ENCODE assay signal across 26 cellular contexts in genomic region chr12:111749391-111749790, GRCh38. TPM values are rescaled to one million over a fixed set of nuclear protein-coding genes. Genes with fewer than 3 reads are reported as not detected.
"Had no signal": no experiment of that assay in that cellular context is flagged by ENCODE, and none has a peak within 500 bp of the region (broad histone marks: within the 10 kb centered on the region; RNA-seq: fewer than 3 reads in every experiment).

No MANE protein-coding gene starts in this region.

- H3K9me3 Mint-ChIP-seq: activated CD4-positive, alpha-beta memory T cell treated with anti-CD3 and anti-CD28 coated beads for 36 hours; activated CD4-positive, alpha-beta T cell treated with anti-CD3 and anti-CD28 coated beads, Interleukin-2, amount 10 ng/mL, durations not matched to agents 7 days and 5 days; activated naive CD4-positive, alpha-beta T cell treated with anti-CD3 and anti-CD28 coated beads, Interleukin-2, amount 50 U/mL, for 72 hours; activated naive CD8-positive, alpha-beta T cell treated with anti-CD3 and anti-CD28 coated beads, Interleukin-2, amount 50 U/mL, for 24 hours; activated T-cell treated with anti-CD3 and anti-CD28 coated beads, Interleukin-2, amount 50 U/mL, for 4 hours had no signal

- H3K27ac Mint-ChIP-seq: activated CD4-positive, alpha-beta memory T cell treated with anti-CD3 and anti-CD28 coated beads for 36 hours; activated CD4-positive, alpha-beta T cell treated with anti-CD3 and anti-CD28 coated beads, Interleukin-2, amount 10 ng/mL, durations not matched to agents 7 days and 5 days; activated naive CD4-positive, alpha-beta T cell treated with anti-CD3 and anti-CD28 coated beads, Interleukin-2, amount 50 U/mL, for 72 hours; activated naive CD8-positive, alpha-beta T cell treated with anti-CD3 and anti-CD28 coated beads, Interleukin-2, amount 50 U/mL, for 24 hours had no signal

- H3K4me3 Mint-ChIP-seq: activated CD4-positive, alpha-beta memory T cell treated with anti-CD3 and anti-CD28 coated beads for 36 hours; activated CD4-positive, alpha-beta T cell treated with anti-CD3 and anti-CD28 coated beads, Interleukin-2, amount 10 ng/mL, durations not matched to agents 7 days and 5 days; activated naive CD8-positive, alpha-beta T cell treated with anti-CD3 and anti-CD28 coated beads, Interleukin-2, amount 50 U/mL, for 24 hours; activated T-cell treated with anti-CD3 and anti-CD28 coated beads, Interleukin-2, amount 50 U/mL, for 4 hours had no signal

- H3K27me3 Mint-ChIP-seq: activated CD4-positive, alpha-beta memory T cell treated with anti-CD3 and anti-CD28 coated beads for 36 hours; activated CD4-positive, alpha-beta T cell treated with anti-CD3 and anti-CD28 coated beads, Interleukin-2, amount 10 ng/mL, durations not matched to agents 7 days and 5 days; activated naive CD8-positive, alpha-beta T cell treated with anti-CD3 and anti-CD28 coated beads, Interleukin-2, amount 50 U/mL, for 24 hours had no signal

- H3K4me1 Mint-ChIP-seq: activated CD4-positive, alpha-beta T cell treated with anti-CD3 and anti-CD28 coated beads, Interleukin-2, amount 10 ng/mL, durations not matched to agents 7 days and 5 days; activated naive CD8-positive, alpha-beta T cell treated with anti-CD3 and anti-CD28 coated beads, Interleukin-2, amount 50 U/mL, for 24 hours had no signal

- H3K36me3 ChIP-seq: SJCRH30 had no signal

- ATAC-seq: activated naive CD4-positive, alpha-beta T cell treated with anti-CD3 and anti-CD28 coated beads, Interleukin-2, amount 50 U/mL, for 72 hours; activated naive CD8-positive, alpha-beta T cell treated with anti-CD3 and anti-CD28 coated beads, Interleukin-2, amount 50 U/mL, for 24 hours; activated T-cell treated with anti-CD3 and anti-CD28 coated beads, Interleukin-2, amount 50 U/mL, for 4 hours had no signal

- H3K9me3 ChIP-seq: SJCRH30, SK-N-SH had no signal

- H3K4me3 ChIP-seq: SJCRH30 had no signal

- H3K4me1 ChIP-seq: SJCRH30 had no signal

- DNase-seq: activated CD4-positive, alpha-beta memory T cell treated with anti-CD3 and anti-CD28 coated beads for 36 hours; activated CD4-positive, alpha-beta T cell treated with anti-CD3 and anti-CD28 coated beads, Interleukin-2, amount 10 ng/mL, durations not matched to agents 7 days and 5 days; activated CD4-positive, CD25-positive, alpha-beta regulatory T cell; activated CD8-positive, alpha-beta memory T cell treated with anti-CD3 and anti-CD28 coated beads for 24 hours; activated effector memory CD4-positive, alpha-beta T cell treated with anti-CD3 and anti-CD28 coated beads, Interleukin-2, amount 50 U/mL, for 16 hours; activated naive CD4-positive, alpha-beta T cell treated with Interleukin-2 at 50 U/mL for 16 hours; activated naive CD8-positive, alpha-beta T cell treated with anti-CD3 and anti-CD28 coated beads, Interleukin-2, amount 50 U/mL, for 24 hours; activated T-cell treated with anti-CD3 and anti-CD28 coated beads, Interleukin-2, amount 50 U/mL, for 4 hours; amygdala; brain microvascular endothelial cell; NCI-H1092; NCI-H1417; NCI-H1930; NCI-H2107; NCI-H2171 treated with DMSO at 0.1 percent for 48 hours; NCI-H345; NCI-H510A; NCI-H526 treated with DMSO at 0.1 percent for 48 hours; NCI-H82; SJCRH30; SK-N-SH; T-helper 1 cell had no signal

- H3K36me3 Mint-ChIP-seq: activated naive CD4-positive, alpha-beta T cell treated with anti-CD3 and anti-CD28 coated beads, Interleukin-2, amount 50 U/mL, for 72 hours had no signal

- H3K27ac ChIP-seq: brain microvascular endothelial cell, KMS-11, SJCRH30, VCaP had no signal

- H3K27me3 ChIP-seq: brain microvascular endothelial cell, SJCRH30 had no signal

RNA-seq across cellular contexts. Expression of gene ALDH2, which starts 17.3 kb away (rescaled TPM):
- total RNA-seq: MCF 10A had no signal
